In genomic region chr4:39446842-39447573, GRCh38 we compare ENCODE assay signal across 8 cellular contexts. TPM values are rescaled to one million over a fixed set of nuclear protein-coding genes. Genes with fewer than 3 reads are reported as not detected.
A peak's percentile ranks its signal among the peaks of the same experiment; 100 is the strongest.
DNase-seq lines count a peak whose midpoint lies in the region; ATAC-seq, FAIRE-seq and TF ChIP-seq lines count a peak whose summit lies in the region.

No MANE protein-coding gene starts in this region.

- peaks cover 17% of the 10 kb centered on the region for H3K36me3 Mint-ChIP-seq in T-helper 1 cell treated with Interleukin-12 subunit alpha and Interleukin-12 subunit beta and Interleukin-4 antibody, amounts not matched to agents 30 μg/mL and 1 μg/mL, for 36 hours (ENCODE audit: low read depth)
- H3K36me3 Mint-ChIP-seq in chondrocyte (ENCODE audit: low read depth): peaks cover 9% of the 10 kb centered on the region
- H3K36me3 Mint-ChIP-seq in stimulated activated effector memory CD8-positive, alpha-beta T cell treated with anti-CD3 and anti-CD28 coated beads, Interleukin-12 subunit alpha, Interleukin-12 subunit beta, amount 100 ng/mL, for 72 hours: peaks cover 37% of the 10 kb centered on the region

- H3K27me3 ChIP-seq in A673 (replicated peaks; ENCODE audit: insufficient read depth, low read depth, low read length, poor library complexity): no peaks in the 10 kb centered on the region

- peak; percentile 86 for ATAC-seq in HG02610 (IDR thresholded peaks at IDR 0.05; ENCODE audit: unreplicated experiment)
- peak; percentile 93 for ATAC-seq in left colon
- peak; percentile 72 for ATAC-seq in stimulated activated effector memory CD8-positive, alpha-beta T cell treated with anti-CD3 and anti-CD28 coated beads, Interleukin-12 subunit alpha, Interleukin-12 subunit beta, amount 100 ng/mL, for 72 hours

- H3K4me3 Mint-ChIP-seq in T-helper 1 cell treated with Interleukin-12 subunit alpha and Interleukin-12 subunit beta and Interleukin-4 antibody, amounts not matched to agents 30 μg/mL and 1 μg/mL, for 36 hours: peak overlapping the region; percentile 37
- no peak overlapping the region for H3K4me3 Mint-ChIP-seq in chondrocyte (ENCODE audit: unreplicated experiment)
- H3K4me3 Mint-ChIP-seq in stimulated activated effector memory CD8-positive, alpha-beta T cell treated with anti-CD3 and anti-CD28 coated beads, Interleukin-12 subunit alpha, Interleukin-12 subunit beta, amount 100 ng/mL, for 72 hours: peak overlapping the region; percentile 55

- DNase-seq in GM12892 (ENCODE audit: insufficient read length): peak; percentile 64
- DNase-seq in chondrocyte (ENCODE audit: low spot score): peak; percentile 90
- DNase-seq in left colon: peak; percentile 75 to 88
- DNase-seq in stimulated activated effector memory CD8-positive, alpha-beta T cell treated with anti-CD3 and anti-CD28 coated beads, Interleukin-12 subunit alpha, Interleukin-12 subunit beta, amount 100 ng/mL, for 72 hours (ENCODE audit: low spot score in 2 of 2): peak in 1 of 2 donors; percentile 56
- DNase-seq in A673 (ENCODE audit: low spot score): no peak
- DNase-seq in hepatic stellate cell (ENCODE audit: low spot score): no peak

- no peak overlapping the region for H3K27ac ChIP-seq in A673 (ENCODE audit: low read depth, low read length, poor library complexity, severe bottlenecking)

- H3K4me3 ChIP-seq in A673 (ENCODE audit: low read depth, low read length, poor library complexity, severe bottlenecking): no peak overlapping the region

- peaks cover 12% of the 10 kb centered on the region for H3K4me1 Mint-ChIP-seq in T-helper 1 cell treated with Interleukin-12 subunit alpha and Interleukin-12 subunit beta and Interleukin-4 antibody, amounts not matched to agents 30 μg/mL and 1 μg/mL, for 36 hours (ENCODE audit: low read depth)
- no peaks in the 10 kb centered on the region for H3K4me1 Mint-ChIP-seq in chondrocyte (ENCODE audit: low read depth)
- peaks cover 8% of the 10 kb centered on the region for H3K4me1 Mint-ChIP-seq in stimulated activated effector memory CD8-positive, alpha-beta T cell treated with anti-CD3 and anti-CD28 coated beads, Interleukin-12 subunit alpha, Interleukin-12 subunit beta, amount 100 ng/mL, for 72 hours

- H3K9me3 ChIP-seq in A673 (ENCODE audit: low read depth, low read length, poor library complexity, severe bottlenecking): no peaks in the 10 kb centered on the region

- H3K27ac Mint-ChIP-seq in T-helper 1 cell treated with Interleukin-12 subunit alpha and Interleukin-12 subunit beta and Interleukin-4 antibody, amounts not matched to agents 30 μg/mL and 1 μg/mL, for 36 hours: no peak overlapping the region
- no peak overlapping the region for H3K27ac Mint-ChIP-seq in chondrocyte (ENCODE audit: unreplicated experiment)
- no peak overlapping the region for H3K27ac Mint-ChIP-seq in stimulated activated effector memory CD8-positive, alpha-beta T cell treated with anti-CD3 and anti-CD28 coated beads, Interleukin-12 subunit alpha, Interleukin-12 subunit beta, amount 100 ng/mL, for 72 hours

- POLR2A ChIA-PET in A673 (lab: Charles Lee; ENCODE audit: low non-redundant PET): no interaction called here

- no peak for TF ChIP-seq CTCF in chondrocyte (IDR thresholded peaks at IDR 0.05)
- TF ChIP-seq CTCF in A673 (conservative IDR thresholded peaks at IDR 0.05; ENCODE audit: low read depth, low read length): no peak

- peak; percentile 82 for FAIRE-seq in GM12892 (lab: Jason Lieb, UNC)

- no peaks in the 10 kb centered on the region for H3K27me3 Mint-ChIP-seq in T-helper 1 cell treated with Interleukin-12 subunit alpha and Interleukin-12 subunit beta and Interleukin-4 antibody, amounts not matched to agents 30 μg/mL and 1 μg/mL, for 36 hours (ENCODE audit: low read depth)
- no peaks in the 10 kb centered on the region for H3K27me3 Mint-ChIP-seq in chondrocyte (ENCODE audit: low read depth)

- TF ChIP-seq POLR2A in GM12892 (IDR thresholded peaks at IDR 0.05; ENCODE audit: low read depth, low read length): no peak

- BruUV-seq in A673 (replicated peaks; lab: Mats Ljungman, UMichigan): no TSS peak

- H3K9me3 Mint-ChIP-seq in T-helper 1 cell treated with Interleukin-12 subunit alpha and Interleukin-12 subunit beta and Interleukin-4 antibody, amounts not matched to agents 30 μg/mL and 1 μg/mL, for 36 hours: no peaks in the 10 kb centered on the region
- H3K9me3 Mint-ChIP-seq in chondrocyte (ENCODE audit: low read depth): no peaks in the 10 kb centered on the region
- H3K9me3 Mint-ChIP-seq in stimulated activated effector memory CD8-positive, alpha-beta T cell treated with anti-CD3 and anti-CD28 coated beads, Interleukin-12 subunit alpha, Interleukin-12 subunit beta, amount 100 ng/mL, for 72 hours: no peaks in the 10 kb centered on the region

- intact Hi-C loops in left colon (cut with DNase I, micrococcal nuclease): no loop called here
- intact Hi-C loops in A673 (cut with micrococcal nuclease; ENCODE audit: unreplicated experiment): no loop called here

- H3K36me3 ChIP-seq in A673 (ENCODE audit: insufficient read depth, low read length, poor library complexity, severe bottlenecking): peaks cover 21% of the 10 kb centered on the region

- H3K4me1 ChIP-seq in A673 (ENCODE audit: insufficient read depth, low read length, poor library complexity, severe bottlenecking): no peaks in the 10 kb centered on the region

- CTCF ChIA-PET in A673 (lab: Charles Lee): no interaction called here

RNA-seq across cellular contexts. Expression of gene RPL9, which starts 11.7 kb away (rescaled TPM):
- 7,151 TPM for polyA plus RNA-seq in GM12892 (2012; ENCODE audit: missing spikeins)
- total RNA-seq in chondrocyte (809 to 831 TPM (median 822 TPM) in 3 replicates), left colon (1,000 to 10,000 TPM in 1 of 2 donors, 100 to 1,000 TPM in 1; 939 to 1,067 TPM), A673 (2021) (907 and 971 TPM in 2 replicates)

RNA-seq across cellular contexts. Expression of gene LIAS, which starts 11.8 kb away (rescaled TPM):
- polyA plus RNA-seq in GM12892 (2012; ENCODE audit: missing spikeins): 27.1 TPM
- 6.5 to 8.4 TPM (median 6.8 TPM) in 3 replicates for total RNA-seq in chondrocyte
- total RNA-seq in left colon: 10 to 100 TPM; 19.0 to 20.0 TPM
- total RNA-seq in A673 (2021): 17.6 and 19.1 TPM in 2 replicates

RNA-seq across cellular contexts. Expression of gene KLB, which starts 40.3 kb away (rescaled TPM):
- 0.15 TPM for polyA plus RNA-seq in GM12892 (2012; ENCODE audit: missing spikeins)
- total RNA-seq in chondrocyte (not detected in 3 replicates), left colon (1 to 10 TPM in 1 of 2 donors, under 1 TPM in 1; 0.64 to 2.3 TPM), A673 (2021) (not detected in 2 replicates)

Comparison
In these comparisons a context has a peak if more than half of its experiments do, and no peak if none do; other contexts are left out.
1. DNase-seq: peak in GM12892 (single experiment), chondrocyte (single experiment) and left colon (2 of 2); none in A673 (single experiment) and hepatic stellate cell (single experiment).
2. Peak in every context shown above with its lines, with median percentiles within 50 percentile points of each other: ATAC-seq.